ENCODE assay signal across 8 cellular contexts in the genomic region with DNA sequence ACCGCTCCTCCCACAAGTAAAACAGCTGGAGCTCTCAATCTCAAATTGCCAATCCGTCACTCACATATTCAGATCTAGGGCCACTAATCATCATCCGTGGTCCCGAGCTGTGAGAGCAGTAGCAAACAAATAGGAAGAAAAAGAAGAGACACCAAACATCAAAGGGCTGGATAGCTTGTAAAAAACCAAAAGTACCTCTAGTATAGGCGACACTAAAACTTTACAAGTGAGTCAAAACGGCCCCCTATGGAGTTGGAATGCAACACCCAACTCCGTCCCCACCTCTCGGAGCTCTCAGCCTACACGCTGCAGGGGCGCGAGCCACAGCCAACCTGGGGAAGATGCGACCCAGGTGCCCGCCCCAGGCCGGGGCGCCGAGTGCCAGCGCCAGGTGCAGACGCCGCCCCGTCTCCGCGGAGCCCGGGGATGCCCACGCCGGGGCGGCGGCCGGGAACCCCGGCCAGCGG. TPM values are rescaled to one million over a fixed set of nuclear protein-coding genes. Genes with fewer than 3 reads are reported as not detected.
A peak's percentile ranks its signal among the peaks of the same experiment; 100 is the strongest.
DNase-seq lines count a peak whose midpoint lies in the region; ATAC-seq lines count a peak whose summit lies in the region.

No MANE protein-coding gene starts in this region.

- no peaks in the 10 kb centered on the region for H3K27me3 Mint-ChIP-seq in activated naive CD8-positive, alpha-beta T cell treated with anti-CD3 and anti-CD28 coated beads, Interleukin-2, amount 10 ng/mL, durations not matched to agents 7 days and 5 days

- H3K4me3 ChIP-seq in iPS-15b (ENCODE audit: low read depth, low read length), result peak overlapping the region; percentile 87

- DNase-seq in Ammon's horn (ENCODE audit: low spot score) (peak; percentile 33), RKO (ENCODE audit: low spot score) (peak; percentile 61), NCI-H187 treated with DMSO at 0.1 percent for 48 hours (lab: John Stamatoyannopoulos, UW) (no peak)
- DNase-seq in activated naive CD8-positive, alpha-beta T cell treated with anti-CD3 and anti-CD28 coated beads, Interleukin-2, amount 10 ng/mL, durations not matched to agents 7 days and 5 days, result no peak
- DNase-seq in stimulated activated CD4-positive, alpha-beta T cell treated with anti-CD3 and anti-CD28 coated beads, Interleukin-12 subunit alpha, Interleukin-12 subunit beta, amount 100 ng/mL, for 48 hours (ENCODE audit: low read depth in 2 of 3, low spot score in 1 of 3), result peak; percentile 30 to 35 (median 31)

- H3K27ac Mint-ChIP-seq in activated naive CD8-positive, alpha-beta T cell treated with anti-CD3 and anti-CD28 coated beads, Interleukin-2, amount 10 ng/mL, durations not matched to agents 7 days and 5 days, result peak overlapping the region; percentile 77

- peak overlapping the region; percentile 67 for H3K9ac ChIP-seq in iPS-15b (ENCODE audit: low read depth, low read length)

- H3K4me1 Mint-ChIP-seq in activated naive CD8-positive, alpha-beta T cell treated with anti-CD3 and anti-CD28 coated beads, Interleukin-2, amount 10 ng/mL, durations not matched to agents 7 days and 5 days, result peaks cover 12% of the 10 kb centered on the region

- no peaks in the 10 kb centered on the region for H3K27me3 ChIP-seq in iPS-15b (ENCODE audit: control insufficient read depth, insufficient read depth, low read length)

- H3K36me3 ChIP-seq in iPS-15b (ENCODE audit: control insufficient read depth, insufficient read depth, low read length), result no peaks in the 10 kb centered on the region

- H3K9me3 ChIP-seq in iPS-15b (ENCODE audit: control insufficient read depth, insufficient read depth, low read length), result no peaks in the 10 kb centered on the region

- ATAC-seq in GM18868 (IDR thresholded peaks at IDR 0.05; ENCODE audit: unreplicated experiment), result peak; percentile 39
- peak; percentile 31 for ATAC-seq in HG03103 (IDR thresholded peaks at IDR 0.05; ENCODE audit: low read depth, unreplicated experiment)
- peak; percentile 65 for ATAC-seq in activated naive CD8-positive, alpha-beta T cell treated with anti-CD3 and anti-CD28 coated beads, Interleukin-2, amount 10 ng/mL, durations not matched to agents 7 days and 5 days (ENCODE audit: low read depth)

- H3K9me3 Mint-ChIP-seq in activated naive CD8-positive, alpha-beta T cell treated with anti-CD3 and anti-CD28 coated beads, Interleukin-2, amount 10 ng/mL, durations not matched to agents 7 days and 5 days, result no peaks in the 10 kb centered on the region

- H3K4me3 Mint-ChIP-seq in activated naive CD8-positive, alpha-beta T cell treated with anti-CD3 and anti-CD28 coated beads, Interleukin-2, amount 10 ng/mL, durations not matched to agents 7 days and 5 days, result peak overlapping the region; percentile 87

- peaks cover 11% of the 10 kb centered on the region for H3K36me3 Mint-ChIP-seq in activated naive CD8-positive, alpha-beta T cell treated with anti-CD3 and anti-CD28 coated beads, Interleukin-2, amount 10 ng/mL, durations not matched to agents 7 days and 5 days

- H3K4me1 ChIP-seq in iPS-15b (ENCODE audit: control insufficient read depth, insufficient read depth, low read length), result no peaks in the 10 kb centered on the region

- POLR2A ChIA-PET in activated naive CD8-positive, alpha-beta T cell treated with anti-CD3 and anti-CD28 coated beads, Interleukin-2, amount 10 ng/mL, durations not matched to agents 7 days and 5 days (lab: Charles Lee), result interaction anchor here (0.8 to 1.9 kb wide), 5 partner anchors 11 to 445 kb away, joined by 3 to 9 read pairs (median 5); a partner anchor contains a TSS

RNA-seq across cellular contexts. Expression of a gene that starts 0.6 kb away (rescaled TPM):
- total RNA-seq in activated naive CD8-positive, alpha-beta T cell treated with anti-CD3 and anti-CD28 coated beads, Interleukin-2, amount 10 ng/mL, durations not matched to agents 7 days and 5 days, result 10 to 100 TPM; 21.4 to 21.8 TPM

Comparison
In these comparisons a context has a peak if more than half of its experiments do, and no peak if none do; other contexts are left out.
1. DNase-seq: peak in Ammon's horn (single experiment), RKO (single experiment) and stimulated activated CD4-positive, alpha-beta T cell treated with anti-CD3 and anti-CD28 coated beads, Interleukin-12 subunit alpha, Interleukin-12 subunit beta, amount 100 ng/mL, for 48 hours (3 of 3); none in activated naive CD8-positive, alpha-beta T cell treated with anti-CD3 and anti-CD28 coated beads, Interleukin-2, amount 10 ng/mL, durations not matched to agents 7 days and 5 days (single experiment) and NCI-H187 treated with DMSO at 0.1 percent for 48 hours (single experiment).
2. Peak in every context shown above with its lines, with median percentiles within 50 percentile points of each other: ATAC-seq.